ENCODE assay signal across 1 cellular context in the genomic region with DNA sequence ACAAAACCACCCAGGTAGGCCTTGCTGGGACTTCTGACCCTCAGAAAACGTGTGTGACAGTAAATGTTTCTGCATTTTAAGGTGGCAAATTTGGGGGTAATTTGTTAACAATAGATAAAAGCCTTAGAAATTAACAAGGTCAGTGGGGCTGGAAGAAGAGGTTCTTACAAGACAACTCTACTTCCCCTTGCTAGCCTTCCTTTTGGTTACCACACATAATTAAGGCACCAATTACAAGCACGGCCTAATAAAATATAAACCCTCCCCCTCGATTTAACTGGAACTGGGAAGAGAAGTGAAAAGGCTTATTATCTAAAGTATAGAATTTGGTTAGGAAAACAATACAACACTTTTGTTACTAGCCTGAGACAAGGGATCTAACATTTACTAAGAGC.
TF ChIP-seq lines count a peak whose summit lies in the region.

No MANE protein-coding gene starts in this region.

TF ChIP-seq in IMR-90, 13 proteins besides CTCF, POLR2A, EP300 and RAD21:
- no peak for TF ChIP-seq MXI1 (IDR thresholded peaks at IDR 0.05; ENCODE audit: borderline replicate concordance, low read depth, low read length)
- no peak for TF ChIP-seq RFX5 (IDR thresholded peaks at IDR 0.05; ENCODE audit: low read depth, low read length)
- TF ChIP-seq ELK1 (IDR thresholded peaks at IDR 0.05; ENCODE audit: borderline replicate concordance, low read depth, low read length): no peak
- TF ChIP-seq CHD1 (IDR thresholded peaks at IDR 0.05; ENCODE audit: low read depth, low read length): no peak
- TF ChIP-seq RCOR1 (IDR thresholded peaks at IDR 0.05; ENCODE audit: insufficient replicate concordance, low read length): no peak
- TF ChIP-seq NFE2L2 (IDR thresholded peaks at IDR 0.05; ENCODE audit: low read depth, low read length): no peak
- TF ChIP-seq BHLHE40 (IDR thresholded peaks at IDR 0.05; ENCODE audit: low read depth, low read length): no peak
- TF ChIP-seq MAZ (IDR thresholded peaks at IDR 0.05; ENCODE audit: borderline replicate concordance, low read depth, low read length): no peak
- TF ChIP-seq USF2 (IDR thresholded peaks at IDR 0.05; ENCODE audit: low read depth, low read length): no peak
- TF ChIP-seq CEBPB (IDR thresholded peaks at IDR 0.05; ENCODE audit: low read depth, low read length): no peak
- no peak for TF ChIP-seq FOS (IDR thresholded peaks at IDR 0.05; ENCODE audit: low read depth, low read length)
- TF ChIP-seq SMC3 (IDR thresholded peaks at IDR 0.05; ENCODE audit: low read depth, low read length): no peak
- TF ChIP-seq MAFK (IDR thresholded peaks at IDR 0.05; ENCODE audit: low read depth, low read length): no peak
